ENCODE assay signal across 1 cellular context in the genomic region with DNA sequence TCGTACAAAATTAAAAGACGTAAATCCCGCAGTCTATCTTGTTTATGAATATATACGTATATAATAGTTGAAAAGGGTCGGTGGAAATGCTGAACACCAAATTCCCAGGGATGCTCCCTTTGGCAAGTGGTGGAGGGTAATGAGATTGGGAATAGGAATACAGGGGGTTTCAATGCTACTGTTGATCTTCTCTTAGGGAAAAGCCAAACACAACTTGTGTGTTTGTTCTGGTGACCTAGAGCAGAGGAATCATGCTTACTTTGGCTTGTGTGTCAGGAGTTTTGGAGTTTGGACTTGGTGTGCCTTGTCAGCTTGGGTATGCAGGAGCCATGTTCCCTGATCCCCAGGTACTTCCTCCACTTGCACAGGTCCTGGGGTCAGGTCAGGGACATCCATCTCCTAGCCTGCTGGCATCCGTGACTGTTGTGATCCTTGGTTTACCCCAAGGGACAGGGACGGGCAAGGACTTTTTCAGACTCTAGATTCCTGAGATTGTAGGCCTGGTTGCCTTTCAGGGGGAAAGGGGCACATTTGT.
A peak's percentile ranks its signal among the peaks of the same experiment; 100 is the strongest.
TF ChIP-seq lines count a peak whose summit lies in the region.

No MANE protein-coding gene starts in this region.

TF ChIP-seq in HepG2, 621 proteins besides CTCF, POLR2A, EP300 and RAD21 (continued from another document and continues in another):
- TF ChIP-seq, protein P1, sequence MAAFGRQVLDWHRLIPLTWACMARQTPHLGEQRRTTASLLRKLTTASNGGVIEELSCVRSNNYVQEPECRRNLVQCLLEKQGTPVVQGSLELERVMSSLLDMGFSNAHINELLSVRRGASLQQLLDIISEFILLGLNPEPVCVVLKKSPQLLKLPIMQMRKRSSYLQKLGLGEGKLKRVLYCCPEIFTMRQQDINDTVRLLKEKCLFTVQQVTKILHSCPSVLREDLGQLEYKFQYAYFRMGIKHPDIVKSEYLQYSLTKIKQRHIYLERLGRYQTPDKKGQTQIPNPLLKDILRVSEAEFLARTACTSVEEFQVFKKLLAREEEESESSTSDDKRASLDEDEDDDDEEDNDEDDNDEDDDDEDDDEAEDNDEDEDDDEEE (CRISPR knock-in tag; IDR thresholded peaks at IDR 0.05), result no peak
- TF ChIP-seq, protein P2, sequence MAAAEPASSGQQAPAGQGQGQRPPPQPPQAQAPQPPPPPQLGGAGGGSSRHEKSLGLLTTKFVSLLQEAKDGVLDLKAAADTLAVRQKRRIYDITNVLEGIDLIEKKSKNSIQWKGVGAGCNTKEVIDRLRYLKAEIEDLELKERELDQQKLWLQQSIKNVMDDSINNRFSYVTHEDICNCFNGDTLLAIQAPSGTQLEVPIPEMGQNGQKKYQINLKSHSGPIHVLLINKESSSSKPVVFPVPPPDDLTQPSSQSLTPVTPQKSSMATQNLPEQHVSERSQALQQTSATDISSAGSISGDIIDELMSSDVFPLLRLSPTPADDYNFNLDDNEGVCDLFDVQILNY (CRISPR knock-in tag; conservative IDR thresholded peaks at IDR 0.05), result no peak
- TF ChIP-seq ZNF326 (CRISPR knock-in tag; IDR thresholded peaks at IDR 0.05; ENCODE audit: borderline replicate concordance), result no peak
- peak; percentile 67; the same call in 1 of the 2 replicates for TF ChIP-seq SOX5 (CRISPR knock-in tag; IDR thresholded peaks at IDR 0.05; ENCODE audit: borderline replicate concordance)
- TF ChIP-seq HMG20B (CRISPR knock-in tag; conservative IDR thresholded peaks at IDR 0.05), result no peak
- no peak for TF ChIP-seq TAF15 (IDR thresholded peaks at IDR 0.05; ENCODE audit: low read depth, low read length, poor library complexity, severe bottlenecking)
- peak; percentile 48; the same call in 1 of the 2 replicates for TF ChIP-seq CREM (IDR thresholded peaks at IDR 0.05)
- TF ChIP-seq CREM (CRISPR knock-in tag; IDR thresholded peaks at IDR 0.05), result no peak
- TF ChIP-seq IRX3 (CRISPR knock-in tag; IDR thresholded peaks at IDR 0.05; ENCODE audit: borderline replicate concordance, low read depth), result no peak
- no peak for TF ChIP-seq PPARG (CRISPR knock-in tag; conservative IDR thresholded peaks at IDR 0.05)
- 0 out of 2 replicates have a peak, but pooled peaks have one; percentile 45 for TF ChIP-seq TRIM24 (CRISPR knock-in tag; IDR thresholded peaks at IDR 0.05)
- no peak for TF ChIP-seq KLF13 (CRISPR knock-in tag; IDR thresholded peaks at IDR 0.05)
- no peak for TF ChIP-seq ZNF83 (CRISPR knock-in tag; IDR thresholded peaks at IDR 0.05; ENCODE audit: borderline replicate concordance)
- TF ChIP-seq, protein P3, sequence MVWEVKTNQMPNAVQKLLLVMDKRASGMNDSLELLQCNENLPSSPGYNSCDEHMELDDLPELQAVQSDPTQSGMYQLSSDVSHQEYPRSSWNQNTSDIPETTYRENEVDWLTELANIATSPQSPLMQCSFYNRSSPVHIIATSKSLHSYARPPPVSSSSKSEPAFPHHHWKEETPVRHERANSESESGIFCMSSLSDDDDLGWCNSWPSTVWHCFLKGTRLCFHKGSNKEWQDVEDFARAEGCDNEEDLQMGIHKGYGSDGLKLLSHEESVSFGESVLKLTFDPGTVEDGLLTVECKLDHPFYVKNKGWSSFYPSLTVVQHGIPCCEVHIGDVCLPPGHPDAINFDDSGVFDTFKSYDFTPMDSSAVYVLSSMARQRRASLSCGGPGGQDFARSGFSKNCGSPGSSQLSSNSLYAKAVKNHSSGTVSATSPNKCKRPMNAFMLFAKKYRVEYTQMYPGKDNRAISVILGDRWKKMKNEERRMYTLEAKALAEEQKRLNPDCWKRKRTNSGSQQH (CRISPR knock-in tag; IDR thresholded peaks at IDR 0.05; ENCODE audit: low read depth), result peak; percentile 34; the same call in 1 of the 2 replicates
- no peak for TF ChIP-seq ZBTB21 (CRISPR knock-in tag; IDR thresholded peaks at IDR 0.05)
- TF ChIP-seq NR2F1 (CRISPR knock-in tag; IDR thresholded peaks at IDR 0.05), result peak; percentile 63 to 78; a peak in 3 of 4 replicates
- TF ChIP-seq HOXA3 (CRISPR knock-in tag; IDR thresholded peaks at IDR 0.05), result peak; percentile 88
- TF ChIP-seq, protein P4, sequence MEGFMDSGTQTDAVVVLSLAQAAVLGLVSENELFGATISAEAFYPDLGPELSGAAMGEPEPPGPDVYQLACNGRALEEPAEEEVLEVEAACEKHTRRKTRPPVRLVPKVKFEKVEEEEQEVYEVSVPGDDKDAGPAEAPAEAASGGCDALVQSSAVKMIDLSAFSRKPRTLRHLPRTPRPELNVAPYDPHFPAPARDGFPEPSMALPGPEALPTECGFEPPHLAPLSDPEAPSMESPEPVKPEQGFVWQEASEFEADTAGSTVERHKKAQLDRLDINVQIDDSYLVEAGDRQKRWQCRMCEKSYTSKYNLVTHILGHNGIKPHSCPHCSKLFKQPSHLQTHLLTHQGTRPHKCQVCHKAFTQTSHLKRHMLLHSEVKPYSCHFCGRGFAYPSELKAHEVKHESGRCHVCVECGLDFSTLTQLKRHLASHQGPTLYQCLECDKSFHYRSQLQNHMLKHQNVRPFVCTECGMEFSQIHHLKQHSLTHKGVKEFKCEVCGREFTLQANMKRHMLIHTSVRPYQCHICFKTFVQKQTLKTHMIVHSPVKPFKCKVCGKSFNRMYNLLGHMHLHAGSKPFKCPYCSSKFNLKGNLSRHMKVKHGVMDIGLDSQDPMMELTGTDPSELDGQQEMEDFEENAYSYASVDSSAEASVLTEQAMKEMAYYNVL (CRISPR knock-in tag; IDR thresholded peaks at IDR 0.05; ENCODE audit: borderline replicate concordance), result no peak
- no peak for TF ChIP-seq ZNF263 (CRISPR knock-in tag; IDR thresholded peaks at IDR 0.05)
- TF ChIP-seq ZMAT3 (CRISPR knock-in tag; conservative IDR thresholded peaks at IDR 0.05), result no peak
- TF ChIP-seq ZNF879 (CRISPR knock-in tag; IDR thresholded peaks at IDR 0.05), result no peak
- TF ChIP-seq ZBTB1 (CRISPR knock-in tag; IDR thresholded peaks at IDR 0.05; ENCODE audit: borderline replicate concordance), result no peak
- TF ChIP-seq ZNF234 (CRISPR knock-in tag; conservative IDR thresholded peaks at IDR 0.05), result no peak
- no peak for TF ChIP-seq HOXD1 (CRISPR knock-in tag; IDR thresholded peaks at IDR 0.05)
- TF ChIP-seq, protein P5, sequence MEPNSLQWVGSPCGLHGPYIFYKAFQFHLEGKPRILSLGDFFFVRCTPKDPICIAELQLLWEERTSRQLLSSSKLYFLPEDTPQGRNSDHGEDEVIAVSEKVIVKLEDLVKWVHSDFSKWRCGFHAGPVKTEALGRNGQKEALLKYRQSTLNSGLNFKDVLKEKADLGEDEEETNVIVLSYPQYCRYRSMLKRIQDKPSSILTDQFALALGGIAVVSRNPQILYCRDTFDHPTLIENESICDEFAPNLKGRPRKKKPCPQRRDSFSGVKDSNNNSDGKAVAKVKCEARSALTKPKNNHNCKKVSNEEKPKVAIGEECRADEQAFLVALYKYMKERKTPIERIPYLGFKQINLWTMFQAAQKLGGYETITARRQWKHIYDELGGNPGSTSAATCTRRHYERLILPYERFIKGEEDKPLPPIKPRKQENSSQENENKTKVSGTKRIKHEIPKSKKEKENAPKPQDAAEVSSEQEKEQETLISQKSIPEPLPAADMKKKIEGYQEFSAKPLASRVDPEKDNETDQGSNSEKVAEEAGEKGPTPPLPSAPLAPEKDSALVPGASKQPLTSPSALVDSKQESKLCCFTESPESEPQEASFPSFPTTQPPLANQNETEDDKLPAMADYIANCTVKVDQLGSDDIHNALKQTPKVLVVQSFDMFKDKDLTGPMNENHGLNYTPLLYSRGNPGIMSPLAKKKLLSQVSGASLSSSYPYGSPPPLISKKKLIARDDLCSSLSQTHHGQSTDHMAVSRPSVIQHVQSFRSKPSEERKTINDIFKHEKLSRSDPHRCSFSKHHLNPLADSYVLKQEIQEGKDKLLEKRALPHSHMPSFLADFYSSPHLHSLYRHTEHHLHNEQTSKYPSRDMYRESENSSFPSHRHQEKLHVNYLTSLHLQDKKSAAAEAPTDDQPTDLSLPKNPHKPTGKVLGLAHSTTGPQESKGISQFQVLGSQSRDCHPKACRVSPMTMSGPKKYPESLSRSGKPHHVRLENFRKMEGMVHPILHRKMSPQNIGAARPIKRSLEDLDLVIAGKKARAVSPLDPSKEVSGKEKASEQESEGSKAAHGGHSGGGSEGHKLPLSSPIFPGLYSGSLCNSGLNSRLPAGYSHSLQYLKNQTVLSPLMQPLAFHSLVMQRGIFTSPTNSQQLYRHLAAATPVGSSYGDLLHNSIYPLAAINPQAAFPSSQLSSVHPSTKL (CRISPR knock-in tag; IDR thresholded peaks at IDR 0.05), result peak; percentile 80
- no peak for TF ChIP-seq ZNF256 (CRISPR knock-in tag; conservative IDR thresholded peaks at IDR 0.05)
- TF ChIP-seq, protein P6, sequence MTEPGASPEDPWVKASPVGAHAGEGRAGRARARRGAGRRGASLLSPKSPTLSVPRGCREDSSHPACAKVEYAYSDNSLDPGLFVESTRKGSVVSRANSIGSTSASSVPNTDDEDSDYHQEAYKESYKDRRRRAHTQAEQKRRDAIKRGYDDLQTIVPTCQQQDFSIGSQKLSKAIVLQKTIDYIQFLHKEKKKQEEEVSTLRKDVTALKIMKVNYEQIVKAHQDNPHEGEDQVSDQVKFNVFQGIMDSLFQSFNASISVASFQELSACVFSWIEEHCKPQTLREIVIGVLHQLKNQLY (CRISPR knock-in tag; IDR thresholded peaks at IDR 0.05), result peak; percentile 61; the same call in 1 of the 2 replicates
- TF ChIP-seq, protein P7, sequence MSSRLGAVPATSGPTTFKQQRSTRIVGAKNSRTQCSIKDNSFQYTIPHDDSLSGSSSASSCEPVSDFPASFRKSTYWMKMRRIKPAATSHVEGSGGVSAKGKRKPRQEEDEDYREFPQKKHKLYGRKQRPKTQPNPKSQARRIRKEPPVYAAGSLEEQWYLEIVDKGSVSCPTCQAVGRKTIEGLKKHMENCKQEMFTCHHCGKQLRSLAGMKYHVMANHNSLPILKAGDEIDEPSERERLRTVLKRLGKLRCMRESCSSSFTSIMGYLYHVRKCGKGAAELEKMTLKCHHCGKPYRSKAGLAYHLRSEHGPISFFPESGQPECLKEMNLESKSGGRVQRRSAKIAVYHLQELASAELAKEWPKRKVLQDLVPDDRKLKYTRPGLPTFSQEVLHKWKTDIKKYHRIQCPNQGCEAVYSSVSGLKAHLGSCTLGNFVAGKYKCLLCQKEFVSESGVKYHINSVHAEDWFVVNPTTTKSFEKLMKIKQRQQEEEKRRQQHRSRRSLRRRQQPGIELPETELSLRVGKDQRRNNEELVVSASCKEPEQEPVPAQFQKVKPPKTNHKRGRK (CRISPR knock-in tag; IDR thresholded peaks at IDR 0.05), result no peak
- TF ChIP-seq ZNF772 (CRISPR knock-in tag; IDR thresholded peaks at IDR 0.05), result 0 out of 2 replicates have a peak, but pooled peaks have one; percentile 38
- TF ChIP-seq, protein P8, sequence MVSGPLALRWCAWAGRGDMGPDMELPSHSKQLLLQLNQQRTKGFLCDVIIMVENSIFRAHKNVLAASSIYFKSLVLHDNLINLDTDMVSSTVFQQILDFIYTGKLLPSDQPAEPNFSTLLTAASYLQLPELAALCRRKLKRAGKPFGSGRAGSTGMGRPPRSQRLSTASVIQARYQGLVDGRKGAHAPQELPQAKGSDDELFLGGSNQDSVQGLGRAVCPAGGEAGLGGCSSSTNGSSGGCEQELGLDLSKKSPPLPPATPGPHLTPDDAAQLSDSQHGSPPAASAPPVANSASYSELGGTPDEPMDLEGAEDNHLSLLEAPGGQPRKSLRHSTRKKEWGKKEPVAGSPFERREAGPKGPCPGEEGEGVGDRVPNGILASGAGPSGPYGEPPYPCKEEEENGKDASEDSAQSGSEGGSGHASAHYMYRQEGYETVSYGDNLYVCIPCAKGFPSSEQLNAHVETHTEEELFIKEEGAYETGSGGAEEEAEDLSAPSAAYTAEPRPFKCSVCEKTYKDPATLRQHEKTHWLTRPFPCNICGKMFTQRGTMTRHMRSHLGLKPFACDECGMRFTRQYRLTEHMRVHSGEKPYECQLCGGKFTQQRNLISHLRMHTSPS (CRISPR knock-in tag; IDR thresholded peaks at IDR 0.05; ENCODE audit: low read depth), result no peak
- no peak for TF ChIP-seq SUZ12 (IDR thresholded peaks at IDR 0.05; ENCODE audit: low read depth, low read length)
- TF ChIP-seq, protein P9, sequence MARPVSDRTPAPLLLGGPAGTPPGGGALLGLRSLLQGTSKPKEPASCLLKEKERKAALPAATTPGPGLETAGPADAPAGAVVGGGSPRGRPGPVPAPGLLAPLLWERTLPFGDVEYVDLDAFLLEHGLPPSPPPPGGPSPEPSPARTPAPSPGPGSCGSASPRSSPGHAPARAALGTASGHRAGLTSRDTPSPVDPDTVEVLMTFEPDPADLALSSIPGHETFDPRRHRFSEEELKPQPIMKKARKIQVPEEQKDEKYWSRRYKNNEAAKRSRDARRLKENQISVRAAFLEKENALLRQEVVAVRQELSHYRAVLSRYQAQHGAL (CRISPR knock-in tag; IDR thresholded peaks at IDR 0.05; ENCODE audit: not compliant biosample characterization), result no peak
- no peak for TF ChIP-seq SMAD9 (CRISPR knock-in tag; IDR thresholded peaks at IDR 0.05)
- TF ChIP-seq ATF1 (CRISPR knock-in tag; IDR thresholded peaks at IDR 0.05), result no peak
- no peak for TF ChIP-seq RAD51 (IDR thresholded peaks at IDR 0.05; ENCODE audit: borderline replicate concordance)
- no peak for TF ChIP-seq KLF9 (CRISPR knock-in tag; IDR thresholded peaks at IDR 0.05; ENCODE audit: low read depth)
- peak; percentile 96 for TF ChIP-seq HNF4A (CRISPR knock-in tag; IDR thresholded peaks at IDR 0.05)
- TF ChIP-seq, protein P10, sequence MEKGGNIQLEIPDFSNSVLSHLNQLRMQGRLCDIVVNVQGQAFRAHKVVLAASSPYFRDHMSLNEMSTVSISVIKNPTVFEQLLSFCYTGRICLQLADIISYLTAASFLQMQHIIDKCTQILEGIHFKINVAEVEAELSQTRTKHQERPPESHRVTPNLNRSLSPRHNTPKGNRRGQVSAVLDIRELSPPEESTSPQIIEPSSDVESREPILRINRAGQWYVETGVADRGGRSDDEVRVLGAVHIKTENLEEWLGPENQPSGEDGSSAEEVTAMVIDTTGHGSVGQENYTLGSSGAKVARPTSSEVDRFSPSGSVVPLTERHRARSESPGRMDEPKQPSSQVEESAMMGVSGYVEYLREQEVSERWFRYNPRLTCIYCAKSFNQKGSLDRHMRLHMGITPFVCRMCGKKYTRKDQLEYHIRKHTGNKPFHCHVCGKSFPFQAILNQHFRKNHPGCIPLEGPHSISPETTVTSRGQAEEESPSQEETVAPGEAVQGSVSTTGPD (CRISPR knock-in tag; IDR thresholded peaks at IDR 0.05), result peak; percentile 91
- no peak for TF ChIP-seq BORCS8-MEF2B (CRISPR knock-in tag; IDR thresholded peaks at IDR 0.05)
- no peak for TF ChIP-seq ZFP41 (CRISPR knock-in tag; IDR thresholded peaks at IDR 0.05; ENCODE audit: borderline replicate concordance)
- TF ChIP-seq CHD2 (IDR thresholded peaks at IDR 0.05; ENCODE audit: low read depth, low read length), result no peak
